1 cellular context compared by ENCODE assay signal in genomic region chr20:49918446-49918845, GRCh38.
TF ChIP-seq lines count a peak whose summit lies in the region.

No MANE protein-coding gene starts in this region.

TF ChIP-seq in K562, 482 proteins besides CTCF, POLR2A, EP300 and RAD21:
- TF ChIP-seq XRCC3 (IDR thresholded peaks at IDR 0.05) (no peak), ZNF316 (IDR thresholded peaks at IDR 0.05) (peak; percentile 46), CBFA2T2 (conservative IDR thresholded peaks at IDR 0.05) (no peak), CREB3L1 (IDR thresholded peaks at IDR 0.05; ENCODE audit: borderline replicate concordance, low read depth) (no peak)
